8 cellular contexts compared by ENCODE assay signal in the genomic region with DNA sequence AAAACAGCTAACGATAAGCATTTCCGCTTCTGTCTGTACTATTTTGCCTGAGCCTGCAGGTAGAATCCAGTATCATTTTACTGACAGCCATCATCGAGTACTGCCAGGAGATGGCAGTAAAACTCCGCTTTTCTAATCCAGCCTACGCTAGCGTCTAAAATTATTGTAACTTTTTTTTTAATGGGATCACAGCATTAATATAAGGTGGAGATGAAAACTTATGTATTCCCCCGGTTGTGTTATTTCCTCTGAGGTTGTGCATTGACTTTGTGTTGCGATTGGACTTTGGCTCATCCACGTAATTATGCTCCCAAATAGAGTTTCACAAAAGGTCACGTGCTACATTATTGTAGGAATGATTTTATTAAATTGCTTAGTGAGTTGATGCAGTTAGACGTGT.
DNase-seq lines count a peak whose midpoint lies in the region; ATAC-seq and TF ChIP-seq lines count a peak whose summit lies in the region.

No MANE protein-coding gene starts in this region.

- no peaks in the 10 kb centered on the region for H3K36me3 ChIP-seq in vagina

- no peak for TF ChIP-seq POLR2A in vagina (IDR thresholded peaks at IDR 0.05)

- peak; percentile 71 for ATAC-seq in HG03432 (IDR thresholded peaks at IDR 0.05; ENCODE audit: unreplicated experiment)

- H3K4me1 ChIP-seq in vagina, result peaks cover 7% of the 10 kb centered on the region

- H3K27me3 ChIP-seq in vagina, result no peaks in the 10 kb centered on the region

- DNase-seq in ELR (ENCODE audit: low read depth) (peak; percentile 63), RPMI7951 (ENCODE audit: low read depth) (peak; percentile 43), fibroblast of mammary gland (ENCODE audit: low read depth) (peak; percentile 58), retinal pigment epithelial cell (ENCODE audit: low read depth) (no peak), vagina (ENCODE audit: extremely low spot score in 2 of 2) (no peak)
- DNase-seq in activated CD8-positive, alpha-beta memory T cell treated with anti-CD3 and anti-CD28 coated beads, Interleukin-2, amount 50 U/mL, for 4 hours, result no peak

- H3K27ac ChIP-seq in 22Rv1 (no peak overlapping the region), vagina (no peak overlapping the region)

- no peak overlapping the region for H3K4me3 ChIP-seq in fibroblast of mammary gland (ENCODE audit: control insufficient read depth, low read depth, low read length)
- no peak overlapping the region for H3K4me3 ChIP-seq in retinal pigment epithelial cell (ENCODE audit: low read length)
- no peak overlapping the region for H3K4me3 ChIP-seq in vagina

- H3K9me3 ChIP-seq in vagina, result no peaks in the 10 kb centered on the region

- intact Hi-C loops in vagina (cut with DNase I), result no loop called here

- TF ChIP-seq CTCF in 22Rv1 (IDR thresholded peaks at IDR 0.05) (peak; percentile 83), fibroblast of mammary gland (conservative IDR thresholded peaks at IDR 0.05; ENCODE audit: control insufficient read depth, insufficient read depth, low read depth, low read length) (peak; percentile 80), retinal pigment epithelial cell (conservative IDR thresholded peaks at IDR 0.05; ENCODE audit: low read depth, low read length) (peak; percentile 76), vagina (IDR thresholded peaks at IDR 0.05) (no peak)

Comparison
In these comparisons a context has a peak if more than half of its experiments do, and no peak if none do; other contexts are left out.
1. CTCF ChIP-seq: peak in 22Rv1 (single experiment), fibroblast of mammary gland (single experiment) and retinal pigment epithelial cell (single experiment); none in vagina (0 of 3).
2. DNase-seq: peak in ELR (single experiment), RPMI7951 (single experiment) and fibroblast of mammary gland (single experiment); none in retinal pigment epithelial cell (single experiment), vagina (0 of 2) and activated CD8-positive, alpha-beta memory T cell treated with anti-CD3 and anti-CD28 coated beads, Interleukin-2, amount 50 U/mL, for 4 hours (single experiment).